Comparison of ENCODE assay signal across 1 cellular context in genomic region chr3:86969500-86970189, GRCh38.
TF ChIP-seq lines count a peak whose summit lies in the region.

No MANE protein-coding gene starts in this region.

TF ChIP-seq in WTC11, 78 proteins besides CTCF, POLR2A, EP300 and RAD21 (continued from another document):
- TF ChIP-seq AFF4 (CRISPR knock-in tag; IDR thresholded peaks at IDR 0.05; ENCODE audit: borderline replicate concordance) (no peak), CREB1 (CRISPR knock-in tag; IDR thresholded peaks at IDR 0.05) (no peak), SMAD4 (CRISPR knock-in tag; IDR thresholded peaks at IDR 0.05) (no peak), IRF1 (CRISPR knock-in tag; IDR thresholded peaks at IDR 0.05) (no peak), TEAD1 (CRISPR knock-in tag; IDR thresholded peaks at IDR 0.05) (no peak), STAT6 (CRISPR knock-in tag; conservative IDR thresholded peaks at IDR 0.05; ENCODE audit: low read depth) (no peak), PREB (CRISPR knock-in tag; IDR thresholded peaks at IDR 0.05; ENCODE audit: borderline replicate concordance) (no peak), JAZF1 (CRISPR knock-in tag; IDR thresholded peaks at IDR 0.05) (no peak), ERG (CRISPR knock-in tag; IDR thresholded peaks at IDR 0.05) (no peak), GRHL2 (CRISPR knock-in tag; IDR thresholded peaks at IDR 0.05; ENCODE audit: insufficient replicate concordance, severe bottlenecking) (no peak), ZNF423 (CRISPR knock-in tag; IDR thresholded peaks at IDR 0.05) (no peak)
